ENCODE assay signal across 8 cellular contexts in the genomic region with DNA sequence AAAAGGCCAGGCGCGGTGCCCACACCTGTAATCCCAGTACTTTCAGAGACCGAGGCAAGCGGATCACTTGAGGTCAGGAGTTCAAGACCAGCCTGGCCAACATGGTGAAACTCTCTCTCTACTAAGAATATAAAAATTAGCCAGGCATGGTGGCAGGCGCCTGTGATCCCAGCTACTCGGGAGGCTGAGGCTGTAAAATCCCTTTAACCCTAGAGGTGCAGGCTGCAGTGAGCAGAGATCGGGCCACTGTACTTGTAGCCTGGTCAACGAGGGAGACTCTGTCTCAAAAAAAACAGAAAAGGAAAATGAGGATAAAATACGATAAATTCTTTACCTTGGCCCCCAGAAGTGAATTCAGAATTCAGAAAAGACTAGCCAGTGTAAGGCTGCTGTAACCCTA. TPM values are rescaled to one million over a fixed set of nuclear protein-coding genes. Genes with fewer than 3 reads are reported as not detected.
DNase-seq lines count a peak whose midpoint lies in the region; ATAC-seq and TF ChIP-seq lines count a peak whose summit lies in the region.

No MANE protein-coding gene starts in this region.

- no peaks in the 10 kb centered on the region for H3K36me3 ChIP-seq in mucosa of descending colon (ENCODE audit: low read depth)

- H3K4me1 ChIP-seq in mucosa of descending colon (ENCODE audit: low read depth): peaks cover 6% of the 10 kb centered on the region

- no peak for DNase-seq in activated naive CD4-positive, alpha-beta T cell treated with Interleukin-2 at 50 U/mL for 16 hours
- DNase-seq in astrocyte of the cerebellum (ENCODE audit: low read depth) (no peak), memory B cell (ENCODE audit: low spot score in 2 of 2) (no peak), type B pancreatic cell (ENCODE audit: extremely low spot score, unreplicated experiment) (no peak), dedifferentiated amniotic fluid mesenchymal stem cell (ENCODE audit: extremely low spot score) (no peak), mucosa of descending colon (no peak)

- H3K9me3 Mint-ChIP-seq in activated naive CD4-positive, alpha-beta T cell treated with anti-CD3 and anti-CD28 coated beads, Interleukin-2, amount 50 U/mL, for 24 hours: no peaks in the 10 kb centered on the region
- H3K9me3 Mint-ChIP-seq in memory B cell (no peaks in the 10 kb centered on the region), type B pancreatic cell (peaks cover 4% of the 10 kb centered on the region)

- in situ Hi-C loops in astrocyte of the cerebellum (cut with HindIII; ENCODE audit: low sequenced_read_pairs): no loop called here

- TF ChIP-seq CTCF in astrocyte of the cerebellum (IDR thresholded peaks at IDR 0.05; ENCODE audit: low read depth, low read length, missing control alignments): no peak
- TF ChIP-seq CTCF in type B pancreatic cell (conservative IDR thresholded peaks at IDR 0.05): no peak
- TF ChIP-seq CTCF in mucosa of descending colon (IDR thresholded peaks at IDR 0.05): no peak

- peaks cover 30% of the 10 kb centered on the region for H3K4me1 Mint-ChIP-seq in activated naive CD4-positive, alpha-beta T cell treated with anti-CD3 and anti-CD28 coated beads, Interleukin-2, amount 50 U/mL, for 24 hours
- H3K4me1 Mint-ChIP-seq in memory B cell: peaks cover 21% of the 10 kb centered on the region
- H3K4me1 Mint-ChIP-seq in type B pancreatic cell (ENCODE audit: unreplicated experiment): peaks cover 6% of the 10 kb centered on the region

- intact Hi-C loops in mucosa of descending colon (cut with DNase I, micrococcal nuclease): no loop called here

- no peaks in the 10 kb centered on the region for H3K9me3 ChIP-seq in mucosa of descending colon

- peaks cover 3% of the 10 kb centered on the region for H3K36me3 Mint-ChIP-seq in activated naive CD4-positive, alpha-beta T cell treated with anti-CD3 and anti-CD28 coated beads, Interleukin-2, amount 50 U/mL, for 24 hours
- H3K36me3 Mint-ChIP-seq in memory B cell (peaks cover 5% of the 10 kb centered on the region), type B pancreatic cell (peaks cover 10% of the 10 kb centered on the region)

- H3K4me3 ChIP-seq in astrocyte of the cerebellum (ENCODE audit: low read depth, low read length) (peak overlapping the region; percentile 69), mucosa of descending colon (no peak overlapping the region)

- no peaks in the 10 kb centered on the region for H3K27me3 Mint-ChIP-seq in activated naive CD4-positive, alpha-beta T cell treated with anti-CD3 and anti-CD28 coated beads, Interleukin-2, amount 50 U/mL, for 24 hours
- H3K27me3 Mint-ChIP-seq in memory B cell (no peaks in the 10 kb centered on the region), type B pancreatic cell (no peaks in the 10 kb centered on the region)

- H3K27ac Mint-ChIP-seq in activated naive CD4-positive, alpha-beta T cell treated with anti-CD3 and anti-CD28 coated beads, Interleukin-2, amount 50 U/mL, for 24 hours: peak overlapping the region; percentile 8
- H3K27ac Mint-ChIP-seq in memory B cell: peak overlapping the region; percentile 86
- H3K27ac Mint-ChIP-seq in type B pancreatic cell: peak overlapping the region; percentile 89

- peak overlapping the region; percentile 92 for H3K4me3 Mint-ChIP-seq in activated naive CD4-positive, alpha-beta T cell treated with anti-CD3 and anti-CD28 coated beads, Interleukin-2, amount 50 U/mL, for 24 hours
- peak overlapping the region; percentile 88 for H3K4me3 Mint-ChIP-seq in memory B cell
- peak overlapping the region; percentile 94 for H3K4me3 Mint-ChIP-seq in type B pancreatic cell

- no peak for ATAC-seq in memory B cell (ENCODE audit: low read depth)
- no peak for ATAC-seq in GM19467 (IDR thresholded peaks at IDR 0.05; ENCODE audit: unreplicated experiment)
- no peak for ATAC-seq in mucosa of descending colon

RNA-seq across cellular contexts. Expression of gene TMEM50B, which starts 1.6 kb away (rescaled TPM):
- total RNA-seq in type B pancreatic cell (ENCODE audit: low replicate concordance) (34.2 and 44.7 TPM in 2 replicates), mucosa of descending colon (10 to 100 TPM; 40.5 to 53.1 (median 42.2) TPM)

RNA-seq across cellular contexts. Expression of gene DNAJC28, which starts 13.3 kb away (rescaled TPM):
- total RNA-seq in type B pancreatic cell (ENCODE audit: low replicate concordance): 2.3 and 3.0 TPM in 2 replicates
- 1 to 10 TPM; 1.9 to 3.0 (median 2.9) TPM for total RNA-seq in mucosa of descending colon

Comparison
In these comparisons a context has a peak if more than half of its experiments do, and no peak if none do; other contexts are left out.
1. H3K27ac Mint-ChIP-seq: peak in every context shown above with its lines; median percentile 89 in type B pancreatic cell; 86 in memory B cell; 8 in activated naive CD4-positive, alpha-beta T cell treated with anti-CD3 and anti-CD28 coated beads, Interleukin-2, amount 50 U/mL, for 24 hours.